ENCODE assay signal across 8 cellular contexts in genomic region chr10:29517352-29517923, GRCh38.
DNase-seq lines count a peak whose midpoint lies in the region; ATAC-seq and TF ChIP-seq lines count a peak whose summit lies in the region.

No MANE protein-coding gene starts in this region.

- H3K9ac ChIP-seq in PC-3 (ENCODE audit: low read length): no peak overlapping the region

- H3K27me3 ChIP-seq in PC-3 (ENCODE audit: low read length): no peaks in the 10 kb centered on the region

- no peak for ATAC-seq in activated CD4-positive, alpha-beta T cell treated with anti-CD3 and anti-CD28 coated beads for 36 hours
- ATAC-seq in PC-3 (peak; percentile 54; the same call in 1 of the 2 replicates), GM21381 (IDR thresholded peaks at IDR 0.05; ENCODE audit: unreplicated experiment) (no peak)

- POLR2A ChIA-PET in activated CD4-positive, alpha-beta T cell treated with anti-CD3 and anti-CD28 coated beads for 36 hours (lab: Charles Lee): no interaction called here
- POLR2A ChIA-PET in PC-3 (lab: Charles Lee; ENCODE audit: unreplicated experiment): no interaction called here

- H3K4me3 Mint-ChIP-seq in activated CD4-positive, alpha-beta T cell treated with anti-CD3 and anti-CD28 coated beads for 36 hours: no peak overlapping the region
- H3K4me3 Mint-ChIP-seq in progenitor cell of endocrine pancreas (ENCODE audit: low read depth): no peak overlapping the region

- no peaks in the 10 kb centered on the region for H3K9me2 ChIP-seq in PC-3 (replicated peaks; ENCODE audit: low read length)

- no peak overlapping the region for H3K27ac Mint-ChIP-seq in activated CD4-positive, alpha-beta T cell treated with anti-CD3 and anti-CD28 coated beads for 36 hours
- H3K27ac Mint-ChIP-seq in progenitor cell of endocrine pancreas: no peak overlapping the region

- peaks cover 13% of the 10 kb centered on the region for H3K4me1 ChIP-seq in PC-3 (ENCODE audit: insufficient read depth, low read length)

- H3K36me3 Mint-ChIP-seq in activated CD4-positive, alpha-beta T cell treated with anti-CD3 and anti-CD28 coated beads for 36 hours (ENCODE audit: low read depth): peaks cover 15% of the 10 kb centered on the region
- H3K36me3 Mint-ChIP-seq in progenitor cell of endocrine pancreas (ENCODE audit: insufficient read depth): peaks cover 18% of the 10 kb centered on the region

- H3K79me2 ChIP-seq in PC-3 (ENCODE audit: low read length): no peaks in the 10 kb centered on the region

- peak; percentile 26 for DNase-seq in activated CD4-positive, alpha-beta T cell treated with anti-CD3 and anti-CD28 coated beads for 36 hours
- DNase-seq in activated CD4-positive, alpha-beta T cell treated with anti-CD3 and anti-CD28 coated beads, Interleukin-2, amount 50 U/mL, for 4 hours: no peak
- peak; percentile 56 for DNase-seq in PC-3
- DNase-seq in fibroblast of peridontal ligament (ENCODE audit: extremely low read depth): peak; percentile 51
- no peak for DNase-seq in progenitor cell of endocrine pancreas (ENCODE audit: low spot score, unreplicated experiment)
- DNase-seq in activated gamma-delta T cell (lab: John Stamatoyannopoulos, UW): no peak
- DNase-seq in GDM1 (lab: John Stamatoyannopoulos, UW): no peak

- H3K36me3 ChIP-seq in PC-3 (ENCODE audit: low read depth, low read length): no peaks in the 10 kb centered on the region

- H3K9me3 Mint-ChIP-seq in activated CD4-positive, alpha-beta T cell treated with anti-CD3 and anti-CD28 coated beads for 36 hours (ENCODE audit: low read depth): no peaks in the 10 kb centered on the region
- no peaks in the 10 kb centered on the region for H3K9me3 Mint-ChIP-seq in progenitor cell of endocrine pancreas (ENCODE audit: low read depth)

- H3K4me1 Mint-ChIP-seq in activated CD4-positive, alpha-beta T cell treated with anti-CD3 and anti-CD28 coated beads for 36 hours: no peaks in the 10 kb centered on the region
- H3K4me1 Mint-ChIP-seq in progenitor cell of endocrine pancreas (ENCODE audit: low read depth): peaks cover 6% of the 10 kb centered on the region

- no TSS peak for BruUV-seq in PC-3 (replicated peaks; lab: Mats Ljungman, UMichigan)

- H3F3A ChIP-seq in PC-3 (ENCODE audit: low read length, unreplicated experiment): no peaks in the 10 kb centered on the region

- H2AFZ ChIP-seq in PC-3 (ENCODE audit: low read length): no peak overlapping the region

- CTCF ChIA-PET in activated CD4-positive, alpha-beta T cell treated with anti-CD3 and anti-CD28 coated beads for 36 hours (lab: Charles Lee): interaction anchor here (0.6 to 1.5 kb wide), 6 partner anchors 8 to 521 kb away, joined by 3 to 8 read pairs (median 4); no protein-coding TSS in a partner anchor
- CTCF ChIA-PET in PC-3 (lab: Charles Lee): interaction anchor here (0.6 to 1.0 kb wide), 6 partner anchors 18 to 1338 kb away, joined by 3 to 4 read pairs (median 3); no protein-coding TSS in a partner anchor

- TF ChIP-seq CTCF in PC-3 (conservative IDR thresholded peaks at IDR 0.05; ENCODE audit: low read depth, low read length) (peak; percentile 70), progenitor cell of endocrine pancreas (IDR thresholded peaks at IDR 0.05; ENCODE audit: unreplicated experiment) (peak; percentile 60)

- no peak overlapping the region for H3K4me3 ChIP-seq in PC-3 (ENCODE audit: low read length)

- H3K27me3 Mint-ChIP-seq in activated CD4-positive, alpha-beta T cell treated with anti-CD3 and anti-CD28 coated beads for 36 hours: no peaks in the 10 kb centered on the region
- no peaks in the 10 kb centered on the region for H3K27me3 Mint-ChIP-seq in progenitor cell of endocrine pancreas

- H3K27ac ChIP-seq in PC-3 (ENCODE audit: low read length): no peak overlapping the region

- H3K4me2 ChIP-seq in PC-3 (ENCODE audit: low read length): no peak overlapping the region

- intact Hi-C loops in activated CD4-positive, alpha-beta T cell treated with anti-CD3 and anti-CD28 coated beads for 36 hours (cut with DNase I, micrococcal nuclease): no loop called here
- intact Hi-C loops in PC-3 (cut with micrococcal nuclease): loop anchor here (5.0 kb wide), 1 partner anchor 75 kb away; no protein-coding TSS in a partner anchor

- no peaks in the 10 kb centered on the region for H3K9me3 ChIP-seq in PC-3 (ENCODE audit: low read length)

- no peaks in the 10 kb centered on the region for H4K20me1 ChIP-seq in PC-3 (ENCODE audit: low read length)

Comparison
In these comparisons a context has a peak if more than half of its experiments do, and no peak if none do; other contexts are left out.
1. DNase-seq: peak in activated CD4-positive, alpha-beta T cell treated with anti-CD3 and anti-CD28 coated beads for 36 hours (single experiment), PC-3 (single experiment) and fibroblast of peridontal ligament (single experiment); none in activated CD4-positive, alpha-beta T cell treated with anti-CD3 and anti-CD28 coated beads, Interleukin-2, amount 50 U/mL, for 4 hours (0 of 2), progenitor cell of endocrine pancreas (single experiment), activated gamma-delta T cell (single experiment) and GDM1 (single experiment).